ENCODE assay signal across 16 cellular contexts in genomic region chrX:134654398-134655012, GRCh38. TPM values are rescaled to one million over a fixed set of nuclear protein-coding genes. Genes with fewer than 3 reads are reported as not detected.
DNase-seq lines count a peak whose midpoint lies in the region; ATAC-seq and TF ChIP-seq lines count a peak whose summit lies in the region.
"Had no signal": no experiment of that assay in that cellular context is flagged by ENCODE, and none has a peak within 500 bp of the region (broad histone marks: within the 10 kb centered on the region; RNA-seq: fewer than 3 reads in every experiment).

No MANE protein-coding gene starts in this region.

- ATAC-seq in HG02852 (IDR thresholded peaks at IDR 0.05; ENCODE audit: unreplicated experiment): peak; percentile 65
- peak; percentile 99 for ATAC-seq in activated naive CD4-positive, alpha-beta T cell treated with anti-CD3 and anti-CD28 coated beads, Interleukin-2, amount 50 U/mL, for 72 hours
- ATAC-seq in HG03196 (IDR thresholded peaks at IDR 0.05; ENCODE audit: unreplicated experiment): no peak
- ATAC-seq: K562; stimulated activated naive B cell treated with anti-CD40 and anti-IgM and Interleukin-4, amounts not matched to agents 10 μg/mL and 1 μg/mL and 100 μg/mL, for 72 hours had no signal

- DNase-seq in activated CD4-positive, alpha-beta T cell treated with anti-CD3 and anti-CD28 coated beads, Interleukin-2, amount 10 ng/mL, durations not matched to agents 24 days and 14 days: peak; percentile 51
- DNase-seq in activated CD4-positive, alpha-beta T cell treated with anti-CD3 and anti-CD28 coated beads, Interleukin-2, amount 50 U/mL, for 1 hour: no peak
- DNase-seq in activated naive CD4-positive, alpha-beta T cell treated with anti-CD3 and anti-CD28 coated beads, Interleukin-2, amount 50 U/mL, for 72 hours (ENCODE audit: low spot score in 2 of 2): peak; percentile 37 to 57
- peak; percentile 5 to 17 for DNase-seq in stimulated activated CD4-positive, alpha-beta T cell treated with anti-CD3 and anti-CD28 coated beads, Interleukin-2, amount 100 ng/mL, for 48 hours
- DNase-seq in amygdala (lab: John Stamatoyannopoulos, UW) (no peak), breast epithelium (ENCODE audit: low spot score in 2 of 2) (no peak)
- DNase-seq: naive B cell; NCI-H1092 treated with DMSO at 0.1 percent for 48 hours; SJCRH30; stimulated activated naive B cell treated with anti-CD40 and anti-IgM and Interleukin-4, amounts not matched to agents 10 μg/mL and 1 μg/mL and 100 μg/mL, for 72 hours; T1000 had no signal

- TF ChIP-seq POLR2A in breast epithelium (IDR thresholded peaks at IDR 0.05): no peak

- no peak overlapping the region for H3K4me3 ChIP-seq in breast epithelium
- H3K4me3 ChIP-seq: K562, SJCRH30 had no signal

- no peaks in the 10 kb centered on the region for H3K9me3 ChIP-seq in breast epithelium
- H3K9me3 ChIP-seq: SJCRH30 had no signal

- no peak overlapping the region for H3K27ac Mint-ChIP-seq in activated CD4-positive, alpha-beta T cell treated with anti-CD3 and anti-CD28 coated beads, Interleukin-2, amount 10 ng/mL, durations not matched to agents 24 days and 14 days
- peak overlapping the region in 1 of 2 donors; percentile 10 for H3K27ac Mint-ChIP-seq in activated naive CD4-positive, alpha-beta T cell treated with anti-CD3 and anti-CD28 coated beads, Interleukin-2, amount 50 U/mL, for 72 hours
- H3K27ac Mint-ChIP-seq: naive B cell; stimulated activated naive B cell treated with anti-CD40 and anti-IgM and Interleukin-4, amounts not matched to agents 10 μg/mL and 1 μg/mL and 100 μg/mL, for 72 hours had no signal

- no peaks in the 10 kb centered on the region for H3K4me1 ChIP-seq in breast epithelium
- H3K4me1 ChIP-seq: SJCRH30 had no signal

- H3K4me3 Mint-ChIP-seq in activated CD4-positive, alpha-beta T cell treated with anti-CD3 and anti-CD28 coated beads, Interleukin-2, amount 10 ng/mL, durations not matched to agents 24 days and 14 days: no peak overlapping the region
- H3K4me3 Mint-ChIP-seq: naive B cell; stimulated activated naive B cell treated with anti-CD40 and anti-IgM and Interleukin-4, amounts not matched to agents 10 μg/mL and 1 μg/mL and 100 μg/mL, for 72 hours had no signal

- H3K4me1 Mint-ChIP-seq in activated CD4-positive, alpha-beta T cell treated with anti-CD3 and anti-CD28 coated beads, Interleukin-2, amount 10 ng/mL, durations not matched to agents 24 days and 14 days: peaks cover 8% of the 10 kb centered on the region
- H3K4me1 Mint-ChIP-seq: naive B cell; stimulated activated naive B cell treated with anti-CD40 and anti-IgM and Interleukin-4, amounts not matched to agents 10 μg/mL and 1 μg/mL and 100 μg/mL, for 72 hours had no signal

- no peak for TF ChIP-seq CTCF in breast epithelium (IDR thresholded peaks at IDR 0.05)

- H3K36me3 ChIP-seq in breast epithelium: no peaks in the 10 kb centered on the region
- H3K36me3 ChIP-seq: SJCRH30 had no signal

- peaks cover 0 to 57% of the 10 kb centered on the region in 2 donors for H3K27me3 ChIP-seq in breast epithelium
- H3K27me3 ChIP-seq: SJCRH30 had no signal

- H3K9me3 Mint-ChIP-seq in activated CD4-positive, alpha-beta T cell treated with anti-CD3 and anti-CD28 coated beads, Interleukin-2, amount 10 ng/mL, durations not matched to agents 24 days and 14 days: no peaks in the 10 kb centered on the region
- H3K9me3 Mint-ChIP-seq in activated naive CD4-positive, alpha-beta T cell treated with anti-CD3 and anti-CD28 coated beads, Interleukin-2, amount 50 U/mL, for 72 hours: no peaks in the 10 kb centered on the region
- H3K9me3 Mint-ChIP-seq: stimulated activated naive B cell treated with anti-CD40 and anti-IgM and Interleukin-4, amounts not matched to agents 10 μg/mL and 1 μg/mL and 100 μg/mL, for 72 hours had no signal

- H3K27me3 Mint-ChIP-seq in activated CD4-positive, alpha-beta T cell treated with anti-CD3 and anti-CD28 coated beads, Interleukin-2, amount 10 ng/mL, durations not matched to agents 24 days and 14 days: peaks cover 2% of the 10 kb centered on the region

- H3K27ac ChIP-seq in breast epithelium: no peak overlapping the region
- H3K27ac ChIP-seq: SJCRH30 had no signal

- intact Hi-C loops in activated CD4-positive, alpha-beta T cell treated with anti-CD3 and anti-CD28 coated beads, Interleukin-2, amount 10 ng/mL, durations not matched to agents 24 days and 14 days (cut with micrococcal nuclease): loop anchor here (2.0 kb wide), 2 partner anchors 32 to 56 kb away; no protein-coding TSS in a partner anchor
- intact Hi-C loops in breast epithelium (cut with DNase I; ENCODE audit: low total_unique reads): no loop called here

- H3K36me3 Mint-ChIP-seq in activated CD4-positive, alpha-beta T cell treated with anti-CD3 and anti-CD28 coated beads, Interleukin-2, amount 10 ng/mL, durations not matched to agents 24 days and 14 days (ENCODE audit: low read depth): no peaks in the 10 kb centered on the region
- no peaks in the 10 kb centered on the region for H3K36me3 Mint-ChIP-seq in activated naive CD4-positive, alpha-beta T cell treated with anti-CD3 and anti-CD28 coated beads, Interleukin-2, amount 50 U/mL, for 72 hours
- H3K36me3 Mint-ChIP-seq: naive B cell; stimulated activated naive B cell treated with anti-CD40 and anti-IgM and Interleukin-4, amounts not matched to agents 10 μg/mL and 1 μg/mL and 100 μg/mL, for 72 hours had no signal

RNA-seq across cellular contexts. Expression of gene PLAC1, which starts 3.8 kb away (rescaled TPM):
- total RNA-seq in activated CD4-positive, alpha-beta T cell treated with anti-CD3 and anti-CD28 coated beads, Interleukin-2, amount 10 ng/mL, durations not matched to agents 24 days and 14 days: not detected in 2 replicates
- not detected for total RNA-seq in activated naive CD4-positive, alpha-beta T cell treated with anti-CD3 and anti-CD28 coated beads, Interleukin-2, amount 50 U/mL, for 72 hours
- not detected for total RNA-seq in breast epithelium
- total RNA-seq: dermis microvascular lymphatic vessel endothelial cell, liver had no signal

Comparison
In these comparisons a context has a peak if more than half of its experiments do, and no peak if none do; other contexts are left out.
1. DNase-seq: peak in activated CD4-positive, alpha-beta T cell treated with anti-CD3 and anti-CD28 coated beads, Interleukin-2, amount 10 ng/mL, durations not matched to agents 24 days and 14 days (single experiment), activated naive CD4-positive, alpha-beta T cell treated with anti-CD3 and anti-CD28 coated beads, Interleukin-2, amount 50 U/mL, for 72 hours (2 of 2) and stimulated activated CD4-positive, alpha-beta T cell treated with anti-CD3 and anti-CD28 coated beads, Interleukin-2, amount 100 ng/mL, for 48 hours (2 of 2); none in activated CD4-positive, alpha-beta T cell treated with anti-CD3 and anti-CD28 coated beads, Interleukin-2, amount 50 U/mL, for 1 hour (single experiment), amygdala (0 of 56) and breast epithelium (0 of 2).